In genomic region chr5:94830520-94830919, GRCh38 we compare ENCODE assay signal across 10 cellular contexts.
DNase-seq lines count a peak whose midpoint lies in the region; ATAC-seq, FAIRE-seq and TF ChIP-seq lines count a peak whose summit lies in the region.
"Had no signal": no experiment of that assay in that cellular context is flagged by ENCODE, and none has a peak within 500 bp of the region (broad histone marks: within the 10 kb centered on the region; RNA-seq: fewer than 3 reads in every experiment).

No MANE protein-coding gene starts in this region.

- H3K4me2 ChIP-seq in A549 (no peak overlapping the region), Karpas-422 (ENCODE audit: low read depth, low read length, poor library complexity, severe bottlenecking) (no peak overlapping the region), endothelial cell of umbilical vein (ENCODE audit: insufficient read depth, low read length) (no peak overlapping the region)

- no peaks in the 10 kb centered on the region for H3K27me3 ChIP-seq in Karpas-422 (ENCODE audit: low read length)
- no peaks in the 10 kb centered on the region for H3K27me3 ChIP-seq in endothelial cell of umbilical vein (ENCODE audit: control insufficient read depth in 2 of 2, insufficient read depth in 2 of 2, low read length in 2 of 2)

- H3K36me3 ChIP-seq in Karpas-422 (ENCODE audit: insufficient read depth, low read length) (no peaks in the 10 kb centered on the region), endothelial cell of umbilical vein (ENCODE audit: control insufficient read depth in 2 of 2, extremely low read depth in 1 of 2, insufficient read depth in 2 of 2, low read length in 2 of 2) (peaks cover 0 to 15% of the 10 kb centered on the region in 2 experiments)

- H3K9me2 ChIP-seq in Karpas-422 (replicated peaks; ENCODE audit: insufficient read depth, low read length) = no peaks in the 10 kb centered on the region

- H3K4me1 ChIP-seq in A549 = no peaks in the 10 kb centered on the region
- no peaks in the 10 kb centered on the region for H3K4me1 ChIP-seq in Karpas-422 (ENCODE audit: low read length)
- no peaks in the 10 kb centered on the region for H3K4me1 ChIP-seq in endothelial cell of umbilical vein (ENCODE audit: control insufficient read depth, extremely low read depth, insufficient read depth, low read length)

- H3K9ac ChIP-seq in Karpas-422 (ENCODE audit: low read length) (no peak overlapping the region), endothelial cell of umbilical vein (replicated peaks; ENCODE audit: extremely low read depth, insufficient read depth, low read length) (no peak overlapping the region)

- POLR2A ChIA-PET in A549 (lab: Yijun Ruan, JAX) (no interaction called here), endothelial cell of umbilical vein (lab: Charles Lee) (no interaction called here)

- no peak overlapping the region for H2AFZ ChIP-seq in Karpas-422 (ENCODE audit: low read length)
- no peak overlapping the region for H2AFZ ChIP-seq in endothelial cell of umbilical vein (ENCODE audit: low read depth, low read length)

- H3K79me2 ChIP-seq in Karpas-422 (ENCODE audit: low read length) (no peaks in the 10 kb centered on the region), endothelial cell of umbilical vein (ENCODE audit: control insufficient read depth, insufficient read depth, low read length) (no peaks in the 10 kb centered on the region)

- no peak for FAIRE-seq in A549 (lab: Jason Lieb, UNC)
- no peak for FAIRE-seq in endothelial cell of umbilical vein (lab: Jason Lieb, UNC)
- FAIRE-seq: small intestine had no signal

- TF ChIP-seq CTCF in A549 (IDR thresholded peaks at IDR 0.05) (0 out of 3 replicates have a peak, but pooled peaks have one; percentile 9), GM13977 (IDR thresholded peaks at IDR 0.05; ENCODE audit: extremely low read depth, insufficient read depth, missing control alignments) (peak; percentile 40), endothelial cell of umbilical vein (IDR thresholded peaks at IDR 0.05; ENCODE audit: extremely low read depth in 1 of 2, insufficient read depth in 1 of 2, low read depth in 1 of 2, low read length in 2 of 2) (no peak)

- TF ChIP-seq EP300 in A549 (IDR thresholded peaks at IDR 0.05) = no peak

- no peak for ATAC-seq in A549
- no peak for ATAC-seq in GM21825 (IDR thresholded peaks at IDR 0.05; ENCODE audit: unreplicated experiment)
- no peak for ATAC-seq in HG02763 (IDR thresholded peaks at IDR 0.05; ENCODE audit: unreplicated experiment)

- TF ChIP-seq RAD21 in A549 (conservative IDR thresholded peaks at IDR 0.05 in 1 of 2, IDR thresholded peaks at IDR 0.05 in 1 of 2) = no peak

- dilution Hi-C loops in endothelial cell of umbilical vein (cut with MboI; ENCODE audit: extremely low pct_ligation_motif_present, low sequenced_read_pairs) = no loop called here

- no peaks in the 10 kb centered on the region for H3K9me3 ChIP-seq in A549
- no peaks in the 10 kb centered on the region for H3K9me3 ChIP-seq in Karpas-422 (ENCODE audit: low read length)
- H3K9me3 ChIP-seq in endothelial cell of umbilical vein (replicated peaks; ENCODE audit: control insufficient read depth, insufficient read depth, low read length) = no peaks in the 10 kb centered on the region

- DNase-seq in A549 (ENCODE audit: low read depth in 1 of 2, low spot score in 1 of 2) (peak in 1 of 2 experiments; percentile 14), GM13977 (ENCODE audit: low spot score) (peak; percentile 17), Karpas-422 (peak; percentile 61), endothelial cell of umbilical vein (ENCODE audit: low read depth, low spot score) (peak; percentile 20), NCI-H446 (lab: John Stamatoyannopoulos, UW) (no peak)
- DNase-seq in activated T-cell treated with anti-CD3 and anti-CD28 coated beads, Interleukin-2, amount 50 U/mL, for 48 hours = no peak
- DNase-seq: Right ventricle myocardium superior, small intestine had no signal

- H3K4me3 ChIP-seq in A549 (no peak overlapping the region), Karpas-422 (ENCODE audit: low read length) (no peak overlapping the region), endothelial cell of umbilical vein (replicated peaks in 1 of 3; ENCODE audit: insufficient read depth in 1 of 3, low read depth in 1 of 3, low read length in 3 of 3) (no peak overlapping the region)

- H4K20me1 ChIP-seq in Karpas-422 (ENCODE audit: insufficient read depth, low read depth, low read length) (no peaks in the 10 kb centered on the region), endothelial cell of umbilical vein (replicated peaks; ENCODE audit: control insufficient read depth, extremely low read depth, insufficient read depth, low read length) (no peaks in the 10 kb centered on the region)

- in situ Hi-C loops in GM13977 (cut with MboI; ENCODE audit: low pct_unique_long_range_greater_than_20kb, low sequenced_read_pairs, unreplicated experiment) = loop anchor here (25.0 kb wide), 1 partner anchor 1243 kb away; the partner anchor contains the start of genes NR2F1 and NR2F1-AS1

- H3K27ac ChIP-seq in A549 = no peak overlapping the region
- no peak overlapping the region for H3K27ac ChIP-seq in Karpas-422 (ENCODE audit: low read length)
- no peak overlapping the region for H3K27ac ChIP-seq in endothelial cell of umbilical vein (ENCODE audit: insufficient read depth, low read depth, low read length)

- TF ChIP-seq POLR2A in A549 (IDR thresholded peaks at IDR 0.05; ENCODE audit: low read length) (no peak), endothelial cell of umbilical vein (IDR thresholded peaks at IDR 0.05; ENCODE audit: low read depth, low read length) (no peak)

- CTCF ChIA-PET in A549 (lab: Yijun Ruan, JAX) = no interaction called here
- CTCF ChIA-PET in endothelial cell of umbilical vein (lab: Charles Lee) = interaction anchor here (0.7 to 1.2 kb wide), 2 partner anchors 11 to 20 kb away, joined by 3 to 4 read pairs; no protein-coding TSS in a partner anchor

- intact Hi-C loops in endothelial cell of umbilical vein (cut with micrococcal nuclease) = no loop called here

- H3K9me1 ChIP-seq in endothelial cell of umbilical vein (replicated peaks; ENCODE audit: control insufficient read depth, extremely low read depth, insufficient read depth, low read length) = no peaks in the 10 kb centered on the region

- 33% methylated on average over 2 of the region's 2 CpGs for WGBS in A549 (ENCODE audit: missing lambda C conversion rate)

- BruUV-seq in endothelial cell of umbilical vein (replicated peaks; lab: Mats Ljungman, UMichigan) = no TSS peak

TF ChIP-seq in A549, 52 proteins besides CTCF, POLR2A, EP300 and RAD21 (continues in another document):
- TF ChIP-seq CBX8 (IDR thresholded peaks at IDR 0.05) (no peak), NPAS2 (CRISPR knock-in tag; IDR thresholded peaks at IDR 0.05; ENCODE audit: borderline replicate concordance) (no peak), KDM1A (IDR thresholded peaks at IDR 0.05; ENCODE audit: low read depth) (no peak), RNF2 (IDR thresholded peaks at IDR 0.05; ENCODE audit: borderline replicate concordance, low read depth) (no peak), EHMT2 (IDR thresholded peaks at IDR 0.05; ENCODE audit: low read depth) (no peak), BCL3 (IDR thresholded peaks at IDR 0.05) (no peak), HEYL (CRISPR knock-in tag; IDR thresholded peaks at IDR 0.05) (no peak), POLR2AphosphoS2 (conservative IDR thresholded peaks at IDR 0.05; ENCODE audit: low read length) (no peak), MYC (IDR thresholded peaks at IDR 0.05; ENCODE audit: borderline replicate concordance, low read length) (no peak)

TF ChIP-seq in endothelial cell of umbilical vein, 7 proteins besides CTCF, POLR2A, EP300 and RAD21:
- TF ChIP-seq MAX (IDR thresholded peaks at IDR 0.05; ENCODE audit: insufficient read depth, insufficient read length) = no peak
- no peak for TF ChIP-seq GATA2 (IDR thresholded peaks at IDR 0.05; ENCODE audit: insufficient read depth, insufficient read length, low read depth, low read length)
- no peak for TF ChIP-seq MYC (IDR thresholded peaks at IDR 0.05; ENCODE audit: low read depth, low read length)
- no peak for TF ChIP-seq EZH2 (IDR thresholded peaks at IDR 0.05; ENCODE audit: borderline replicate concordance, low read depth, low read length, severe bottlenecking)
- no peak for TF ChIP-seq POLR2AphosphoS5 (IDR thresholded peaks at IDR 0.05; ENCODE audit: insufficient read depth, low read depth, low read length)
- TF ChIP-seq FOS (IDR thresholded peaks at IDR 0.05; ENCODE audit: borderline replicate concordance, insufficient read depth, low read length) = no peak

Comparison
In these comparisons a context has a peak if more than half of its experiments do, and no peak if none do; other contexts are left out.
1. DNase-seq: peak in GM13977 (single experiment), Karpas-422 (single experiment) and endothelial cell of umbilical vein (single experiment); none in NCI-H446 (0 of 2) and activated T-cell treated with anti-CD3 and anti-CD28 coated beads, Interleukin-2, amount 50 U/mL, for 48 hours (0 of 2).
2. CTCF ChIP-seq: peak in A549 (single experiment) and GM13977 (single experiment); none in endothelial cell of umbilical vein (0 of 2).